ENCODE assay signal across 1 cellular context in genomic region chr1:35929730-35930592, GRCh38.
TF ChIP-seq lines count a peak whose summit lies in the region.

No MANE protein-coding gene starts in this region.

TF ChIP-seq in GM12878, 131 proteins besides CTCF, POLR2A, EP300 and RAD21 (continued from another document):
- TF ChIP-seq SIN3A (IDR thresholded peaks at IDR 0.05; ENCODE audit: low read depth, low read length) (no peak), CEBPZ (IDR thresholded peaks at IDR 0.05; ENCODE audit: low read depth, low read length) (no peak), NRF1 (conservative IDR thresholded peaks at IDR 0.05; ENCODE audit: low read depth, low read length) (no peak), MTA2 (IDR thresholded peaks at IDR 0.05; ENCODE audit: low read depth) (no peak), ZBTB40 (IDR thresholded peaks at IDR 0.05; ENCODE audit: borderline replicate concordance) (peak; percentile 24; the same call in 1 of the 2 replicates), CREB1 (IDR thresholded peaks at IDR 0.05; ENCODE audit: low read depth) (peak; percentile 12; the same call in 1 of the 2 replicates), MLLT1 (IDR thresholded peaks at IDR 0.05) (no peak), CHD1 (IDR thresholded peaks at IDR 0.05; ENCODE audit: low read depth, low read length) (no peak)
